ENCODE assay signal across 8 cellular contexts in genomic region chr12:47085815-47086252, GRCh38. TPM values are rescaled to one million over a fixed set of nuclear protein-coding genes. Genes with fewer than 3 reads are reported as not detected.
DNase-seq lines count a peak whose midpoint lies in the region; ATAC-seq and TF ChIP-seq lines count a peak whose summit lies in the region.

No MANE protein-coding gene starts in this region.

- H3K36me3 ChIP-seq in heart left ventricle, result no peaks in the 10 kb centered on the region
- no peaks in the 10 kb centered on the region for H3K36me3 ChIP-seq in suprapubic skin

- TF ChIP-seq CTCF in heart left ventricle (IDR thresholded peaks at IDR 0.05), result no peak
- TF ChIP-seq CTCF in suprapubic skin (IDR thresholded peaks at IDR 0.05), result no peak

- H3K27me3 ChIP-seq in heart left ventricle (no peaks in the 10 kb centered on the region), suprapubic skin (no peaks in the 10 kb centered on the region)

- H3K27ac ChIP-seq in heart left ventricle, result peak overlapping the region in 2 of 12 donors; percentile 57 to 95
- H3K27ac ChIP-seq in suprapubic skin, result no peak overlapping the region

- peaks cover 0 to 75% (median 19%) of the 10 kb centered on the region in 12 donors for H3K4me1 ChIP-seq in heart left ventricle
- peaks cover 53% of the 10 kb centered on the region for H3K4me1 ChIP-seq in suprapubic skin

- ATAC-seq in heart left ventricle, result peak in 3 of 4 donors; percentile 52 to 80 (median 66)
- no peak for ATAC-seq in Right ventricle myocardium superior (ENCODE audit: poor library complexity)
- no peak for ATAC-seq in HG03159 (IDR thresholded peaks at IDR 0.05; ENCODE audit: unreplicated experiment)
- ATAC-seq in GM18498 (IDR thresholded peaks at IDR 0.05; ENCODE audit: unreplicated experiment), result no peak

- TF ChIP-seq POLR2A in heart left ventricle (IDR thresholded peaks at IDR 0.05) (no peak), suprapubic skin (IDR thresholded peaks at IDR 0.05) (no peak)

- DNase-seq in heart left ventricle (no peak), Right ventricle myocardium superior (no peak), NOMO-1 treated with dmso at 0.1 percent for 144 hours (lab: John Stamatoyannopoulos, UW; ENCODE audit: unreplicated experiment) (peak; percentile 68), islet precursor cell (peak; percentile 92), suprapubic skin (ENCODE audit: low spot score in 2 of 2) (no peak)
- DNase-seq in activated gamma-delta T cell treated with anti-CD3 and anti-CD28 coated beads, Interleukin-2, amount 50 U/mL, for 16 hours (ENCODE audit: low read depth), result peak; percentile 28

- intact Hi-C loops in heart left ventricle (cut with DNase I) (no loop called here), Right ventricle myocardium superior (cut with DNase I) (no loop called here)

- 51 to 59% (median 53%) methylated on average over 6 of the region's 6 CpGs for WGBS in heart left ventricle, 4 donors
- WGBS in suprapubic skin, result 74% methylated on average over 6 of the region's 6 CpGs

- H3K4me3 ChIP-seq in heart left ventricle, result peak overlapping the region in 1 of 12 donors; percentile 4
- no peak overlapping the region for H3K4me3 ChIP-seq in suprapubic skin

- peaks cover 0 to under 1% (median 0%) of the 10 kb centered on the region in 12 donors for H3K9me3 ChIP-seq in heart left ventricle
- H3K9me3 ChIP-seq in suprapubic skin, result no peaks in the 10 kb centered on the region

- TF ChIP-seq EP300 in suprapubic skin (IDR thresholded peaks at IDR 0.05), result no peak

RNA-seq across cellular contexts. Expression of gene AMIGO2, which starts 6.1 kb away (rescaled TPM):
- total RNA-seq in heart left ventricle, result 1 to 10 TPM in 8 of 9 donors, under 1 TPM in 1; 0.77 to 3.0 (median 1.5) TPM
- 1 to 10 TPM; 1.4 to 1.5 TPM for polyA plus RNA-seq in heart left ventricle
- total RNA-seq in Right ventricle myocardium superior, result 2.0 TPM
- 1 to 10 TPM; 1.4 to 2.7 (median 2.3) TPM for total RNA-seq in suprapubic skin

RNA-seq across cellular contexts. Expression of gene PCED1B, which starts 6.4 kb away (rescaled TPM):
- total RNA-seq in heart left ventricle (1 to 10 TPM in 2 of 9 donors, under 1 TPM in 5, not detected in 2; 0.39 to 9.5 (median 0.81) TPM), Right ventricle myocardium superior (0.67 TPM), suprapubic skin (1 to 10 TPM in 1 of 4 donors, under 1 TPM in 1, not detected in 2; 0.65 to 5.1 TPM)
- polyA plus RNA-seq in heart left ventricle, result under 1 TPM; 0.55 to 0.72 TPM

Comparison
In these comparisons a context has a peak if more than half of its experiments do, and no peak if none do; other contexts are left out.
1. ATAC-seq: peak in heart left ventricle (3 of 4); none in Right ventricle myocardium superior (single experiment), HG03159 (single experiment) and GM18498 (single experiment).
2. DNase-seq: peak in NOMO-1 treated with dmso at 0.1 percent for 144 hours (single experiment), activated gamma-delta T cell treated with anti-CD3 and anti-CD28 coated beads, Interleukin-2, amount 50 U/mL, for 16 hours (single experiment) and islet precursor cell (single experiment); none in heart left ventricle (0 of 5), Right ventricle myocardium superior (single experiment) and suprapubic skin (0 of 2).